Comparison of ENCODE assay signal across 1 cellular context in the genomic region with DNA sequence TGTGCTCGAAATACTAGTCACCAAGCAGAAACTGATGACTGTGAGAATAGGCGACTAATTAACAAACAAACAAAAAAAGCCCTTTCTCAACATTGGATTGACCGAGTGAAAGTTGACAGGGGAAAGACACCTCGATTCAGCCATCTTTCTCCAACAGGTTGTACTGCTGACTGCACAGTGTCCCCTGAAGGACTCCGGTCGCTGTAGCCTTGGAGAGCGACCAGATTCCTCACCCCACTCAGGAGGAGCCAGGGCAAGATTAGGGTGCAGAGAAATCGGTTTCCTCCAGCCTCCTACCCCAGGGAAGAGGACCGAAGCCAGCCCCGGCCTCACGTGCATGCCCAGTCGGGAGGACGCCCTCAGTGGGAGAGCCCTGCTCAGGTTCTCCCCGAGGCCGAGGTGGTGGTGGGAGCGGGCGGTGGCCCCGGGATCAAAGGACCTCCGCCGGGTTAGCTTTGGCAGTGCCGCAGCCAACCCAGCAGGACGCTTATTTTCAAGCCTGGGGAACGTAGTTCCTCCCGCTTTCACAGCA.
TF ChIP-seq lines count a peak whose summit lies in the region.

No MANE protein-coding gene starts in this region.

TF ChIP-seq in HepG2, 621 proteins besides CTCF, POLR2A, EP300 and RAD21 (continued from another document and continues in another):
- TF ChIP-seq, protein P1, sequence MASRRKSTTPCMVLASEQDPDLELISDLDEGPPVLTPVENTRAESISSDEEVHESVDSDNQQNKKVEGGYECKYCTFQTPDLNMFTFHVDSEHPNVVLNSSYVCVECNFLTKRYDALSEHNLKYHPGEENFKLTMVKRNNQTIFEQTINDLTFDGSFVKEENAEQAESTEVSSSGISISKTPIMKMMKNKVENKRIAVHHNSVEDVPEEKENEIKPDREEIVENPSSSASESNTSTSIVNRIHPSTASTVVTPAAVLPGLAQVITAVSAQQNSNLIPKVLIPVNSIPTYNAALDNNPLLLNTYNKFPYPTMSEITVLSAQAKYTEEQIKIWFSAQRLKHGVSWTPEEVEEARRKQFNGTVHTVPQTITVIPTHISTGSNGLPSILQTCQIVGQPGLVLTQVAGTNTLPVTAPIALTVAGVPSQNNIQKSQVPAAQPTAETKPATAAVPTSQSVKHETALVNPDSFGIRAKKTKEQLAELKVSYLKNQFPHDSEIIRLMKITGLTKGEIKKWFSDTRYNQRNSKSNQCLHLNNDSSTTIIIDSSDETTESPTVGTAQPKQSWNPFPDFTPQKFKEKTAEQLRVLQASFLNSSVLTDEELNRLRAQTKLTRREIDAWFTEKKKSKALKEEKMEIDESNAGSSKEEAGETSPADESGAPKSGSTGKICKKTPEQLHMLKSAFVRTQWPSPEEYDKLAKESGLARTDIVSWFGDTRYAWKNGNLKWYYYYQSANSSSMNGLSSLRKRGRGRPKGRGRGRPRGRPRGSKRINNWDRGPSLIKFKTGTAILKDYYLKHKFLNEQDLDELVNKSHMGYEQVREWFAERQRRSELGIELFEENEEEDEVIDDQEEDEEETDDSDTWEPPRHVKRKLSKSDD (CRISPR knock-in tag; IDR thresholded peaks at IDR 0.05; ENCODE audit: low read depth): 0 out of 2 replicates have a peak, but pooled peaks have one; percentile 5
- TF ChIP-seq NFIB (CRISPR knock-in tag; IDR thresholded peaks at IDR 0.05; ENCODE audit: borderline replicate concordance) (no peak), WIZ (CRISPR knock-in tag; IDR thresholded peaks at IDR 0.05) (no peak; the same call in 1 of the 2 replicates), ZNF24 (IDR thresholded peaks at IDR 0.05) (no peak), MAFF (IDR thresholded peaks at IDR 0.05; ENCODE audit: low read depth, low read length) (no peak), JUN (CRISPR knock-in tag; IDR thresholded peaks at IDR 0.05) (no peak), NRL (CRISPR knock-in tag; IDR thresholded peaks at IDR 0.05; ENCODE audit: borderline replicate concordance) (no peak), POLR2G (IDR thresholded peaks at IDR 0.05; ENCODE audit: low read depth, low read length) (no peak), SP140L (CRISPR knock-in tag; IDR thresholded peaks at IDR 0.05; ENCODE audit: borderline replicate concordance) (no peak), MEIS1 (CRISPR knock-in tag; IDR thresholded peaks at IDR 0.05; ENCODE audit: borderline replicate concordance) (no peak), SAFB2 (CRISPR knock-in tag; IDR thresholded peaks at IDR 0.05; ENCODE audit: borderline replicate concordance, low read depth) (no peak), NR1H2 (CRISPR knock-in tag; IDR thresholded peaks at IDR 0.05; ENCODE audit: borderline replicate concordance, low read depth) (no peak), NFRKB (IDR thresholded peaks at IDR 0.05) (no peak), ZNF547 (CRISPR knock-in tag; IDR thresholded peaks at IDR 0.05) (no peak), PHF20 (CRISPR knock-in tag; IDR thresholded peaks at IDR 0.05) (no peak), ZKSCAN5 (CRISPR knock-in tag; IDR thresholded peaks at IDR 0.05) (no peak), FOSL2 (CRISPR knock-in tag; IDR thresholded peaks at IDR 0.05) (no peak), KMT2B (CRISPR knock-in tag; IDR thresholded peaks at IDR 0.05) (no peak), ZNF780A (CRISPR knock-in tag; IDR thresholded peaks at IDR 0.05) (no peak)
- TF ChIP-seq, protein P2, sequence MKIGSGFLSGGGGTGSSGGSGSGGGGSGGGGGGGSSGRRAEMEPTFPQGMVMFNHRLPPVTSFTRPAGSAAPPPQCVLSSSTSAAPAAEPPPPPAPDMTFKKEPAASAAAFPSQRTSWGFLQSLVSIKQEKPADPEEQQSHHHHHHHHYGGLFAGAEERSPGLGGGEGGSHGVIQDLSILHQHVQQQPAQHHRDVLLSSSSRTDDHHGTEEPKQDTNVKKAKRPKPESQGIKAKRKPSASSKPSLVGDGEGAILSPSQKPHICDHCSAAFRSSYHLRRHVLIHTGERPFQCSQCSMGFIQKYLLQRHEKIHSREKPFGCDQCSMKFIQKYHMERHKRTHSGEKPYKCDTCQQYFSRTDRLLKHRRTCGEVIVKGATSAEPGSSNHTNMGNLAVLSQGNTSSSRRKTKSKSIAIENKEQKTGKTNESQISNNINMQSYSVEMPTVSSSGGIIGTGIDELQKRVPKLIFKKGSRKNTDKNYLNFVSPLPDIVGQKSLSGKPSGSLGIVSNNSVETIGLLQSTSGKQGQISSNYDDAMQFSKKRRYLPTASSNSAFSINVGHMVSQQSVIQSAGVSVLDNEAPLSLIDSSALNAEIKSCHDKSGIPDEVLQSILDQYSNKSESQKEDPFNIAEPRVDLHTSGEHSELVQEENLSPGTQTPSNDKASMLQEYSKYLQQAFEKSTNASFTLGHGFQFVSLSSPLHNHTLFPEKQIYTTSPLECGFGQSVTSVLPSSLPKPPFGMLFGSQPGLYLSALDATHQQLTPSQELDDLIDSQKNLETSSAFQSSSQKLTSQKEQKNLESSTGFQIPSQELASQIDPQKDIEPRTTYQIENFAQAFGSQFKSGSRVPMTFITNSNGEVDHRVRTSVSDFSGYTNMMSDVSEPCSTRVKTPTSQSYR (CRISPR knock-in tag; IDR thresholded peaks at IDR 0.05; ENCODE audit: borderline replicate concordance): peak; percentile 50; the same call in 1 of the 2 replicates
- TF ChIP-seq, protein P3, sequence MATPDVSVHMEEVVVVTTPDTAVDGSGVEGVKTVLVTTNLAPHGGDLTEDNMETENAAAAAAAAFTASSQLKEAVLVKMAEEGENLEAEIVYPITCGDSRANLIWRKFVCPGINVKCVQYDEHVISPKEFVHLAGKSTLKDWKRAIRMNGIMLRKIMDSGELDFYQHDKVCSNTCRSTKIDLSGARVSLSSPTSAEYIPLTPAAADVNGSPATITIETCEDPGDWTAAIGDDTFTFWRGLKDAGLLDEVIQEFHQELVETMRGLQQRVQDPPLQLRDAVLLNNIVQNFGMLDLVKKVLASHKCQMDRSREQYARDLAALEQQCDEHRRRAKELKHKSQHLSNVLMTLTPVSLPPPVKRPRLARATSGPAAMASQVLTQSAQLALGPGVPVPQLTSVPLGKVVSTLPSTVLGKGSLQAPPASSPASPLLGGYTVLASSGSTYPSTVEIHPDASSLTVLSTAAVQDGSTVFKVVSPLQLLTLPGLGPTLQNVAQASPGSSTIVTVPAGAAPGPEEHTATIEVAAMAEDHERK (CRISPR knock-in tag; IDR thresholded peaks at IDR 0.05; ENCODE audit: low read depth): no peak
- TF ChIP-seq, protein P4, sequence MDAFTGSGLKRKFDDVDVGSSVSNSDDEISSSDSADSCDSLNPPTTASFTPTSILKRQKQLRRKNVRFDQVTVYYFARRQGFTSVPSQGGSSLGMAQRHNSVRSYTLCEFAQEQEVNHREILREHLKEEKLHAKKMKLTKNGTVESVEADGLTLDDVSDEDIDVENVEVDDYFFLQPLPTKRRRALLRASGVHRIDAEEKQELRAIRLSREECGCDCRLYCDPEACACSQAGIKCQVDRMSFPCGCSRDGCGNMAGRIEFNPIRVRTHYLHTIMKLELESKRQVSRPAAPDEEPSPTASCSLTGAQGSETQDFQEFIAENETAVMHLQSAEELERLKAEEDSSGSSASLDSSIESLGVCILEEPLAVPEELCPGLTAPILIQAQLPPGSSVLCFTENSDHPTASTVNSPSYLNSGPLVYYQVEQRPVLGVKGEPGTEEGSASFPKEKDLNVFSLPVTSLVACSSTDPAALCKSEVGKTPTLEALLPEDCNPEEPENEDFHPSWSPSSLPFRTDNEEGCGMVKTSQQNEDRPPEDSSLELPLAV (CRISPR knock-in tag; conservative IDR thresholded peaks at IDR 0.05; ENCODE audit: low read depth): no peak
- TF ChIP-seq, protein P5, sequence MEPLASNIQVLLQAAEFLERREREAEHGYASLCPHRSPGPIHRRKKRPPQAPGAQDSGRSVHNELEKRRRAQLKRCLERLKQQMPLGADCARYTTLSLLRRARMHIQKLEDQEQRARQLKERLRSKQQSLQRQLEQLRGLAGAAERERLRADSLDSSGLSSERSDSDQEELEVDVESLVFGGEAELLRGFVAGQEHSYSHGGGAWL (CRISPR knock-in tag; IDR thresholded peaks at IDR 0.05): peak; percentile 27
- TF ChIP-seq, protein P6, sequence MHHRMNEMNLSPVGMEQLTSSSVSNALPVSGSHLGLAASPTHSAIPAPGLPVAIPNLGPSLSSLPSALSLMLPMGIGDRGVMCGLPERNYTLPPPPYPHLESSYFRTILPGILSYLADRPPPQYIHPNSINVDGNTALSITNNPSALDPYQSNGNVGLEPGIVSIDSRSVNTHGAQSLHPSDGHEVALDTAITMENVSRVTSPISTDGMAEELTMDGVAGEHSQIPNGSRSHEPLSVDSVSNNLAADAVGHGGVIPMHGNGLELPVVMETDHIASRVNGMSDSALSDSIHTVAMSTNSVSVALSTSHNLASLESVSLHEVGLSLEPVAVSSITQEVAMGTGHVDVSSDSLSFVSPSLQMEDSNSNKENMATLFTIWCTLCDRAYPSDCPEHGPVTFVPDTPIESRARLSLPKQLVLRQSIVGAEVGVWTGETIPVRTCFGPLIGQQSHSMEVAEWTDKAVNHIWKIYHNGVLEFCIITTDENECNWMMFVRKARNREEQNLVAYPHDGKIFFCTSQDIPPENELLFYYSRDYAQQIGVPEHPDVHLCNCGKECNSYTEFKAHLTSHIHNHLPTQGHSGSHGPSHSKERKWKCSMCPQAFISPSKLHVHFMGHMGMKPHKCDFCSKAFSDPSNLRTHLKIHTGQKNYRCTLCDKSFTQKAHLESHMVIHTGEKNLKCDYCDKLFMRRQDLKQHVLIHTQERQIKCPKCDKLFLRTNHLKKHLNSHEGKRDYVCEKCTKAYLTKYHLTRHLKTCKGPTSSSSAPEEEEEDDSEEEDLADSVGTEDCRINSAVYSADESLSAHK (CRISPR knock-in tag; IDR thresholded peaks at IDR 0.05; ENCODE audit: borderline replicate concordance): 0 out of 2 replicates have a peak, but pooled peaks have one; percentile 39
- TF ChIP-seq, protein P7, sequence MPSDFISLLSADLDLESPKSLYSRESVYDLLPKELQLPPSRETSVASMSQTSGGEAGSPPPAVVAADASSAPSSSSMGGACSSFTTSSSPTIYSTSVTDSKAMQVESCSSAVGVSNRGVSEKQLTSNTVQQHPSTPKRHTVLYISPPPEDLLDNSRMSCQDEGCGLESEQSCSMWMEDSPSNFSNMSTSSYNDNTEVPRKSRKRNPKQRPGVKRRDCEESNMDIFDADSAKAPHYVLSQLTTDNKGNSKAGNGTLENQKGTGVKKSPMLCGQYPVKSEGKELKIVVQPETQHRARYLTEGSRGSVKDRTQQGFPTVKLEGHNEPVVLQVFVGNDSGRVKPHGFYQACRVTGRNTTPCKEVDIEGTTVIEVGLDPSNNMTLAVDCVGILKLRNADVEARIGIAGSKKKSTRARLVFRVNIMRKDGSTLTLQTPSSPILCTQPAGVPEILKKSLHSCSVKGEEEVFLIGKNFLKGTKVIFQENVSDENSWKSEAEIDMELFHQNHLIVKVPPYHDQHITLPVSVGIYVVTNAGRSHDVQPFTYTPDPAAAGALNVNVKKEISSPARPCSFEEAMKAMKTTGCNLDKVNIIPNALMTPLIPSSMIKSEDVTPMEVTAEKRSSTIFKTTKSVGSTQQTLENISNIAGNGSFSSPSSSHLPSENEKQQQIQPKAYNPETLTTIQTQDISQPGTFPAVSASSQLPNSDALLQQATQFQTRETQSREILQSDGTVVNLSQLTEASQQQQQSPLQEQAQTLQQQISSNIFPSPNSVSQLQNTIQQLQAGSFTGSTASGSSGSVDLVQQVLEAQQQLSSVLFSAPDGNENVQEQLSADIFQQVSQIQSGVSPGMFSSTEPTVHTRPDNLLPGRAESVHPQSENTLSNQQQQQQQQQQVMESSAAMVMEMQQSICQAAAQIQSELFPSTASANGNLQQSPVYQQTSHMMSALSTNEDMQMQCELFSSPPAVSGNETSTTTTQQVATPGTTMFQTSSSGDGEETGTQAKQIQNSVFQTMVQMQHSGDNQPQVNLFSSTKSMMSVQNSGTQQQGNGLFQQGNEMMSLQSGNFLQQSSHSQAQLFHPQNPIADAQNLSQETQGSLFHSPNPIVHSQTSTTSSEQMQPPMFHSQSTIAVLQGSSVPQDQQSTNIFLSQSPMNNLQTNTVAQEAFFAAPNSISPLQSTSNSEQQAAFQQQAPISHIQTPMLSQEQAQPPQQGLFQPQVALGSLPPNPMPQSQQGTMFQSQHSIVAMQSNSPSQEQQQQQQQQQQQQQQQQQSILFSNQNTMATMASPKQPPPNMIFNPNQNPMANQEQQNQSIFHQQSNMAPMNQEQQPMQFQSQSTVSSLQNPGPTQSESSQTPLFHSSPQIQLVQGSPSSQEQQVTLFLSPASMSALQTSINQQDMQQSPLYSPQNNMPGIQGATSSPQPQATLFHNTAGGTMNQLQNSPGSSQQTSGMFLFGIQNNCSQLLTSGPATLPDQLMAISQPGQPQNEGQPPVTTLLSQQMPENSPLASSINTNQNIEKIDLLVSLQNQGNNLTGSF (CRISPR knock-in tag; IDR thresholded peaks at IDR 0.05): no peak
- TF ChIP-seq, protein P8, sequence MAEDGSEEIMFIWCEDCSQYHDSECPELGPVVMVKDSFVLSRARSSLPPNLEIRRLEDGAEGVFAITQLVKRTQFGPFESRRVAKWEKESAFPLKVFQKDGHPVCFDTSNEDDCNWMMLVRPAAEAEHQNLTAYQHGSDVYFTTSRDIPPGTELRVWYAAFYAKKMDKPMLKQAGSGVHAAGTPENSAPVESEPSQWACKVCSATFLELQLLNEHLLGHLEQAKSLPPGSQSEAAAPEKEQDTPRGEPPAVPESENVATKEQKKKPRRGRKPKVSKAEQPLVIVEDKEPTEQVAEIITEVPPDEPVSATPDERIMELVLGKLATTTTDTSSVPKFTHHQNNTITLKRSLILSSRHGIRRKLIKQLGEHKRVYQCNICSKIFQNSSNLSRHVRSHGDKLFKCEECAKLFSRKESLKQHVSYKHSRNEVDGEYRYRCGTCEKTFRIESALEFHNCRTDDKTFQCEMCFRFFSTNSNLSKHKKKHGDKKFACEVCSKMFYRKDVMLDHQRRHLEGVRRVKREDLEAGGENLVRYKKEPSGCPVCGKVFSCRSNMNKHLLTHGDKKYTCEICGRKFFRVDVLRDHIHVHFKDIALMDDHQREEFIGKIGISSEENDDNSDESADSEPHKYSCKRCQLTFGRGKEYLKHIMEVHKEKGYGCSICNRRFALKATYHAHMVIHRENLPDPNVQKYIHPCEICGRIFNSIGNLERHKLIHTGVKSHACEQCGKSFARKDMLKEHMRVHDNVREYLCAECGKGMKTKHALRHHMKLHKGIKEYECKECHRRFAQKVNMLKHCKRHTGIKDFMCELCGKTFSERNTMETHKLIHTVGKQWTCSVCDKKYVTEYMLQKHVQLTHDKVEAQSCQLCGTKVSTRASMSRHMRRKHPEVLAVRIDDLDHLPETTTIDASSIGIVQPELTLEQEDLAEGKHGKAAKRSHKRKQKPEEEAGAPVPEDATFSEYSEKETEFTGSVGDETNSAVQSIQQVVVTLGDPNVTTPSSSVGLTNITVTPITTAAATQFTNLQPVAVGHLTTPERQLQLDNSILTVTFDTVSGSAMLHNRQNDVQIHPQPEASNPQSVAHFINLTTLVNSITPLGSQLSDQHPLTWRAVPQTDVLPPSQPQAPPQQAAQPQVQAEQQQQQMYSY (CRISPR knock-in tag; IDR thresholded peaks at IDR 0.05): no peak
